Comparison of ENCODE assay signal across 17 cellular contexts in the genomic region with DNA sequence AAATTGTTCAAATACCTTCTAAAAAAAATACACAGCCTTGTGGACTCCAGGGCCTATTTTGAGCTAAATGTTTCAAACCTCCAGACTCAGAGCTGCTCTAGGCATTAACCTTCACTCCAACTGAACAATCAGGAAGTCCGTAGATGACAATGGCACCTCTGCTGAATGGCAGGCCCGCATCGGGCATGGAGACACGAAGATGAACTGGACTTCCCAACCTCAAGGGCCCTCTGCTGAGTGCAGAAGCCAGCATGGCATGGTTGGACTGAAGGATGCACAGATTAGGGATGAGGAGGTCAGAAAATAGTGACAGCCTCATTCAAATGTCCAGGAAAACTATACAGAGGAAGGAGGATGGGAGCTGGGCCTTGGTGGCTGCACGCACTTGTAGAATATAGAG. TPM values are rescaled to one million over a fixed set of nuclear protein-coding genes. Genes with fewer than 3 reads are reported as not detected.
DNase-seq lines count a peak whose midpoint lies in the region; ATAC-seq and TF ChIP-seq lines count a peak whose summit lies in the region.
"Had no signal": no experiment of that assay in that cellular context is flagged by ENCODE, and none has a peak within 500 bp of the region (broad histone marks: within the 10 kb centered on the region; RNA-seq: fewer than 3 reads in every experiment).

No MANE protein-coding gene starts in this region.

- DNase-seq in PC-3 (no peak), endothelial cell (ENCODE audit: low spot score) (no peak), hippocampal formation (lab: John Stamatoyannopoulos, UW) (no peak), mucosa of descending colon (no peak)
- no peak for DNase-seq in effector memory CD4-positive, alpha-beta T cell
- DNase-seq: ACHN; activated CD4-positive, alpha-beta memory T cell treated with anti-CD3 and anti-CD28 coated beads, Interleukin-2, amount 10 ng/mL, durations not matched to agents 7 days and 5 days; activated T-cell treated with anti-CD3 and anti-CD28 coated beads, Interleukin-2, amount 50 U/mL, for 24 hours; C1 segment of cervical spinal cord; foreskin melanocyte; OCI-M1; stimulated activated CD4-positive, alpha-beta T cell treated with anti-CD3 and anti-CD28 coated beads, Interleukin-4, amount 100 ng/mL, for 4 hours had no signal

- intact Hi-C loops in PC-3 (cut with micrococcal nuclease) (no loop called here), mucosa of descending colon (cut with DNase I, micrococcal nuclease) (no loop called here)

- no TSS peak for BruUV-seq in PC-3 (replicated peaks; lab: Mats Ljungman, UMichigan)

- peaks cover 3% of the 10 kb centered on the region for H3K27me3 Mint-ChIP-seq in endothelial cell (ENCODE audit: unreplicated experiment)

- POLR2A ChIA-PET in PC-3 (lab: Charles Lee; ENCODE audit: unreplicated experiment) = interaction anchor here (0.5 kb wide), 1 partner anchor 62 kb away, joined by 3 read pairs; no protein-coding TSS in a partner anchor

- CTCF ChIA-PET in PC-3 (lab: Charles Lee) = no interaction called here

- TF ChIP-seq RAD21 in neural cell (conservative IDR thresholded peaks at IDR 0.05) = no peak

- no peak overlapping the region for H2AFZ ChIP-seq in PC-3 (ENCODE audit: low read length)
- no peak overlapping the region for H2AFZ ChIP-seq in neural cell (ENCODE audit: low read depth, low read length)

- H3K27ac Mint-ChIP-seq in endothelial cell (ENCODE audit: unreplicated experiment) = peak overlapping the region; percentile 93
- H3K27ac Mint-ChIP-seq: activated CD4-positive, alpha-beta memory T cell treated with anti-CD3 and anti-CD28 coated beads, Interleukin-2, amount 10 ng/mL, durations not matched to agents 7 days and 5 days; activated naive CD4-positive, alpha-beta T cell treated with anti-CD3 and anti-CD28 coated beads, Interleukin-2, amount 50 U/mL, for 24 hours; activated T-cell treated with anti-CD3 and anti-CD28 coated beads, Interleukin-2, amount 50 U/mL, for 24 hours had no signal

- H3K9ac ChIP-seq in PC-3 (ENCODE audit: low read length) = no peak overlapping the region
- H3K9ac ChIP-seq in neural cell (ENCODE audit: low read length) = no peak overlapping the region

- H3K4me3 ChIP-seq in PC-3 (ENCODE audit: low read length) (peak overlapping the region; percentile 74; the same call in 1 of the 2 replicates), neural cell (ENCODE audit: low read length) (peak overlapping the region; percentile 69), mucosa of descending colon (no peak overlapping the region)
- H3K4me3 ChIP-seq in effector memory CD4-positive, alpha-beta T cell (ENCODE audit: insufficient read depth, low read depth, low read length, poor library complexity, severe bottlenecking) = no peak overlapping the region
- H3K4me3 ChIP-seq: HAP-1 had no signal

- no peaks in the 10 kb centered on the region for H3F3A ChIP-seq in PC-3 (ENCODE audit: low read length, unreplicated experiment)
- H3F3A ChIP-seq in neural cell (ENCODE audit: insufficient read depth, low read length, poor library complexity, severe bottlenecking) = peaks cover 2% of the 10 kb centered on the region

- H3K36me3 ChIP-seq in PC-3 (ENCODE audit: low read depth, low read length) (no peaks in the 10 kb centered on the region; the same call in 1 of the 2 replicates), neural cell (ENCODE audit: insufficient read depth, low read length) (no peaks in the 10 kb centered on the region), mucosa of descending colon (ENCODE audit: low read depth) (no peaks in the 10 kb centered on the region)
- H3K36me3 ChIP-seq in effector memory CD4-positive, alpha-beta T cell (ENCODE audit: control insufficient read depth, insufficient read depth, low read length) = no peaks in the 10 kb centered on the region
- H3K36me3 ChIP-seq: HAP-1 had no signal

- TF ChIP-seq EP300 in neural cell (conservative IDR thresholded peaks at IDR 0.05; ENCODE audit: poor library complexity, severe bottlenecking) = no peak

- H3K4me1 ChIP-seq in PC-3 (ENCODE audit: insufficient read depth, low read length) (peaks cover 38% of the 10 kb centered on the region), mucosa of descending colon (ENCODE audit: low read depth) (peaks cover 17% of the 10 kb centered on the region)
- H3K4me1 ChIP-seq in effector memory CD4-positive, alpha-beta T cell (ENCODE audit: control insufficient read depth, insufficient read depth, low read length, poor library complexity, severe bottlenecking) = no peaks in the 10 kb centered on the region

- H3K27ac ChIP-seq in C4-2B = peak overlapping the region; percentile 95
- H3K27ac ChIP-seq in PC-3 (ENCODE audit: low read length) = peak overlapping the region; percentile 14; the same call in 1 of the 2 replicates
- H3K27ac ChIP-seq in neural cell (ENCODE audit: low read length) = no peak overlapping the region
- no peak overlapping the region for H3K27ac ChIP-seq in effector memory CD4-positive, alpha-beta T cell (ENCODE audit: insufficient read depth, low read length, poor library complexity, severe bottlenecking)

- peaks cover 23% of the 10 kb centered on the region for H3K36me3 Mint-ChIP-seq in endothelial cell (ENCODE audit: low read depth, unreplicated experiment)

- no peaks in the 10 kb centered on the region for H3K9me3 Mint-ChIP-seq in endothelial cell (ENCODE audit: unreplicated experiment)
- H3K9me3 Mint-ChIP-seq: activated CD4-positive, alpha-beta memory T cell treated with anti-CD3 and anti-CD28 coated beads, Interleukin-2, amount 10 ng/mL, durations not matched to agents 7 days and 5 days; activated naive CD4-positive, alpha-beta T cell treated with anti-CD3 and anti-CD28 coated beads, Interleukin-2, amount 50 U/mL, for 24 hours; activated T-cell treated with anti-CD3 and anti-CD28 coated beads, Interleukin-2, amount 50 U/mL, for 24 hours had no signal

- peak overlapping the region; percentile 92 for H3K4me3 Mint-ChIP-seq in endothelial cell (ENCODE audit: unreplicated experiment)
- H3K4me3 Mint-ChIP-seq: activated CD4-positive, alpha-beta memory T cell treated with anti-CD3 and anti-CD28 coated beads, Interleukin-2, amount 10 ng/mL, durations not matched to agents 7 days and 5 days; activated T-cell treated with anti-CD3 and anti-CD28 coated beads, Interleukin-2, amount 50 U/mL, for 24 hours had no signal

- peak overlapping the region; percentile 81 for H3K4me2 ChIP-seq in PC-3 (ENCODE audit: low read length)
- no peak overlapping the region for H3K4me2 ChIP-seq in neural cell (ENCODE audit: low read length)

- H3K9me3 ChIP-seq in PC-3 (ENCODE audit: low read length) (no peaks in the 10 kb centered on the region), neural cell (ENCODE audit: low read length) (peaks cover 9% of the 10 kb centered on the region), mucosa of descending colon (no peaks in the 10 kb centered on the region)
- H3K9me3 ChIP-seq in effector memory CD4-positive, alpha-beta T cell (ENCODE audit: control insufficient read depth, low read length) = no peaks in the 10 kb centered on the region
- H3K9me3 ChIP-seq: HAP-1 had no signal

- H3K27me3 ChIP-seq in PC-3 (ENCODE audit: low read length) (no peaks in the 10 kb centered on the region), neural cell (ENCODE audit: insufficient read depth, low read depth, low read length) (no peaks in the 10 kb centered on the region)
- H3K27me3 ChIP-seq in effector memory CD4-positive, alpha-beta T cell (replicated peaks; ENCODE audit: control insufficient read depth, insufficient read depth, low read length, poor library complexity, severe bottlenecking) = peaks cover 6% of the 10 kb centered on the region

- peaks cover 56% of the 10 kb centered on the region for H3K4me1 Mint-ChIP-seq in endothelial cell (ENCODE audit: unreplicated experiment)

- H3K9me2 ChIP-seq in PC-3 (replicated peaks; ENCODE audit: low read length) (no peaks in the 10 kb centered on the region), neural cell (ENCODE audit: insufficient read depth, low read length) (no peaks in the 10 kb centered on the region)

- H4K20me1 ChIP-seq in PC-3 (ENCODE audit: low read length) = no peaks in the 10 kb centered on the region
- no peaks in the 10 kb centered on the region for H4K20me1 ChIP-seq in neural cell (ENCODE audit: insufficient read depth)

- ATAC-seq in PC-3 (no peak), HG02642 (IDR thresholded peaks at IDR 0.05; ENCODE audit: poor library complexity, unreplicated experiment) (no peak), mucosa of descending colon (no peak)

- H3K79me2 ChIP-seq in PC-3 (ENCODE audit: low read length) (peaks cover 67% of the 10 kb centered on the region), neural cell (replicated peaks; ENCODE audit: insufficient read depth, low read length) (peaks cover 2% of the 10 kb centered on the region)

- TF ChIP-seq CTCF in C4-2B (conservative IDR thresholded peaks at IDR 0.05) (no peak), PC-3 (conservative IDR thresholded peaks at IDR 0.05; ENCODE audit: low read depth, low read length) (no peak), endothelial cell (IDR thresholded peaks at IDR 0.05; ENCODE audit: unreplicated experiment) (no peak), neural cell (IDR thresholded peaks at IDR 0.05; ENCODE audit: poor library complexity, severe bottlenecking) (no peak), mucosa of descending colon (IDR thresholded peaks at IDR 0.05) (no peak)

TF ChIP-seq in neural cell, 6 proteins besides CTCF, POLR2A, EP300 and RAD21:
- TF ChIP-seq EZH2 (IDR thresholded peaks at IDR 0.05; ENCODE audit: borderline replicate concordance, insufficient read depth, low read length, poor library complexity, severe bottlenecking) = no peak
TF ChIP-seq in neural cell: peak in this region for 0.

RNA-seq across cellular contexts. Expression of a gene that starts 2.2 kb away (rescaled TPM):
- total RNA-seq in PC-3 (2014; rRNA removed) (9.6 and 14.2 TPM in 2 replicates), endothelial cell (ENCODE audit: unreplicated experiment) (163 TPM), mucosa of descending colon (10 to 100 TPM; 14.7 to 30.5 (median 28.5) TPM)
- 7.0 and 20.1 TPM in 2 replicates for polyA plus RNA-seq in neural cell
- polyA minus RNA-seq in neural cell = 13.9 and 15.7 TPM in 2 replicates

Comparison
In these comparisons a context has a peak if more than half of its experiments do, and no peak if none do; other contexts are left out.
1. H3K27ac ChIP-seq: peak in C4-2B (single experiment) and PC-3 (single experiment); none in neural cell (single experiment) and effector memory CD4-positive, alpha-beta T cell (single experiment).
2. H3K4me3 ChIP-seq: peak in PC-3 (single experiment) and neural cell (single experiment); none in mucosa of descending colon (single experiment) and effector memory CD4-positive, alpha-beta T cell (single experiment).